8 cellular contexts compared by ENCODE assay signal in the genomic region with DNA sequence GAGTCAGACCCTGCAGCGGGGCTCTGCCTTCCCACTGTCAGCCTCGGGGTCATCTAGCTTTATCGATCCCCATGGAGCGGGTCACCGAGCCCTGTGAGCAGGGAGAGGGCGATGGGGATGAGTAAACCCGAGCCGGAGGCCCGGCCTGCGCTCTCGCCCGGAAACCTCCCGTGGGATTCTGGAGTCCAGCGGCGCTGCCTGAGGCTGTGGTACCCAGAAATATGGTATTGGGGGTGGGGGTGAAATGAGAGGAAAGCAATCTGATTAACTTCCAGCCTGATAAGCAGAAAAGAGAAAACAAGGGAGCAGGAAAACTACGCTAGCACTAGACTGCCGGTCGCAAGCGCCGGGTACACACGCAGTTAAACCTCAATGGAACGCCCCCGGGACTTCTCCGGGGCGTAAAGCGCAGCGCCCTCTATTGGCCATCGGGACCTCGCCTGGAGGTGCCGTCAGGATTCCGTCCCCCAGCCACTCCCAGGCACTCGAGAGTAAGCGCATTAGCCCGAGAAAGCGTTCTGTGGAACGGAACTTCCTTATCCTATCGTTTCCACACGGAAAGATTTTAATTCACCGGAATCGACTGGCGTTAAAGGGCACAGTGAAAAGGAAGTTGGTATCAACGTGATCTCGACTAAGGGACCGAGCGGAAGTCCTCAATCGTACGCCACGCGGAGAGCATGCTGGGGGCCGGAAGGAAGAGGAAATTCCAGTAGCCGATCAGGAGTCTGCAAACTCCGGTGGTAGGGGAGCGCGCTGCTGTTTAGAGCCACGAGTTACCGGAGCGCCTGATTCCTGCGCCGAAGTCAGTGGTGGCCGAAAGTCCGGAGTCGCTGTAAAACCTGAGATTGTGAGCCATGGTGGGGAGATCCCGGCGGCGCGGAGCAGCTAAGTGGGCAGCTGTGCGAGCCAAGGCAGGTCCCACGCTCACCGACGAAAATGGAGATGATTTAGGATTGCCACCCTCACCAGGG. TPM values are rescaled to one million over a fixed set of nuclear protein-coding genes. Genes with fewer than 3 reads are reported as not detected.
DNase-seq lines count a peak whose midpoint lies in the region; ATAC-seq and TF ChIP-seq lines count a peak whose summit lies in the region.

A gene with protein sequence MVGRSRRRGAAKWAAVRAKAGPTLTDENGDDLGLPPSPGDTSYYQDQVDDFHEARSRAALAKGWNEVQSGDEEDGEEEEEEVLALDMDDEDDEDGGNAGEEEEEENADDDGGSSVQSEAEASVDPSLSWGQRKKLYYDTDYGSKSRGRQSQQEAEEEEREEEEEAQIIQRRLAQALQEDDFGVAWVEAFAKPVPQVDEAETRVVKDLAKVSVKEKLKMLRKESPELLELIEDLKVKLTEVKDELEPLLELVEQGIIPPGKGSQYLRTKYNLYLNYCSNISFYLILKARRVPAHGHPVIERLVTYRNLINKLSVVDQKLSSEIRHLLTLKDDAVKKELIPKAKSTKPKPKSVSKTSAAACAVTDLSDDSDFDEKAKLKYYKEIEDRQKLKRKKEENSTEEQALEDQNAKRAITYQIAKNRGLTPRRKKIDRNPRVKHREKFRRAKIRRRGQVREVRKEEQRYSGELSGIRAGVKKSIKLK (plus strand): TSS at position 712 of the 974 bp plus-strand sequence. CDS start 146 bp downstream, at position 858.

- ATAC-seq in HG02885 (IDR thresholded peaks at IDR 0.05; ENCODE audit: poor library complexity, unreplicated experiment): peak; percentile 93

- peak within 1 kb of the TSS; percentile 91 to 97 for H3K27ac ChIP-seq in right atrium auricular region
- H3K27ac ChIP-seq in vagina: peak within 1 kb of the TSS; percentile 82

- H3K36me3 ChIP-seq in right atrium auricular region (no peaks in the 10 kb centered on the region), vagina (no peaks in the 10 kb centered on the region)

- in situ Hi-C loops in GM13977 (cut with MboI; ENCODE audit: low pct_unique_long_range_greater_than_20kb, low sequenced_read_pairs, unreplicated experiment): no loop called here

- TF ChIP-seq POLR2A in vagina (IDR thresholded peaks at IDR 0.05): peak in 1 of 2 donors; percentile 45

- H3K4me3 ChIP-seq in right atrium auricular region (peak within 1 kb of the TSS; percentile 83 to 87), vagina (peak within 1 kb of the TSS; percentile 65 to 81)

- TF ChIP-seq CTCF in GM13977 (IDR thresholded peaks at IDR 0.05; ENCODE audit: extremely low read depth, insufficient read depth, missing control alignments): peak; percentile 98
- peak; percentile 89 to 98 for TF ChIP-seq CTCF in right atrium auricular region (IDR thresholded peaks at IDR 0.05)
- peak; percentile 72 to 90 (median 88) for TF ChIP-seq CTCF in vagina (IDR thresholded peaks at IDR 0.05)

- peak; percentile 79 for DNase-seq in GM13977 (ENCODE audit: low spot score)
- peak; percentile 97 for DNase-seq in NCI-H1694 treated with DMSO at 0.1 percent for 48 hours (lab: John Stamatoyannopoulos, UW)
- peak; percentile 73 to 96 (median 91) for DNase-seq in T-helper 2 cell
- DNase-seq in anterior cingulate cortex (lab: John Stamatoyannopoulos, UW): peak; percentile 71 to 100 (median 96)
- DNase-seq in right atrium auricular region (ENCODE audit: low spot score): peak; percentile 94
- peak; percentile 94 for DNase-seq in pulmonary artery endothelial cell (ENCODE audit: low read depth, low spot score)
- peak in 1 of 2 donors; percentile 96 for DNase-seq in vagina (ENCODE audit: extremely low spot score in 2 of 2)

- intact Hi-C loops in vagina (cut with DNase I): loop anchor here (1.0 kb wide), 1 partner anchor 16 kb away; no protein-coding TSS in a partner anchor

- H3K4me1 ChIP-seq in right atrium auricular region: peaks cover 0 to 35% of the 10 kb centered on the region in 2 donors
- H3K4me1 ChIP-seq in vagina: peaks cover 35% of the 10 kb centered on the region

- H3K27me3 ChIP-seq in right atrium auricular region (no peaks in the 10 kb centered on the region), vagina (no peaks in the 10 kb centered on the region)

- H3K9me3 ChIP-seq in right atrium auricular region: no peaks in the 10 kb centered on the region
- H3K9me3 ChIP-seq in vagina: no peaks in the 10 kb centered on the region

RNA-seq across cellular contexts. Expression of the gene that starts here (rescaled TPM):
- total RNA-seq in right atrium auricular region: 10 to 100 TPM; 12.5 to 14.0 TPM
- 24.3 and 27.4 TPM in 2 replicates for total RNA-seq in pulmonary artery endothelial cell
- total RNA-seq in vagina: 15.7 TPM
